22 cellular contexts compared by ENCODE assay signal in the genomic region with DNA sequence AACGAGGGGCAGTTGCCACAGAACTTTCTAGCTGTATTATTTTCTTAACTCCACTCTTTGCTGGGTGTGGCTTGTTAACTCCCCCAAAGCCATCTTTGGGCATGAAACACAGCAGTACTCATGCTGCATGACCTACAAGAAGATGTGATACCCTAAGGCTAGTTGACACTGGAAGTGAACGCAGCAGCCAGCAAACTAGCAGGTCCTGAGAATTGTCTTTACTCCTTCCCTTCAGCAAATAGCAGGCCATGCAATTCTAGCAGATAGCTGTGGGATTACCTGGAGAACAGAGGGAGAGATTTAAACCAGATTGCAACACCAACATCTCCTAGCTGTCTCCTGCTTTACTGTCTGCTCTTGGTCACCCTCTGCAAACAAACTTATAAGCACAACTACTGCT.
"Had no signal": no experiment of that assay in that cellular context is flagged by ENCODE, and none has a peak within 500 bp of the region (broad histone marks: within the 10 kb centered on the region; RNA-seq: fewer than 3 reads in every experiment).

No MANE protein-coding gene starts in this region.

- H3K36me3 ChIP-seq: esophagus squamous epithelium, neutrophil, right lobe of liver, stomach, thoracic aorta, transverse colon had no signal

- H3K4me3 ChIP-seq: dorsolateral prefrontal cortex, esophagus squamous epithelium, lung, psoas muscle, right lobe of liver, stomach, thoracic aorta, transverse colon had no signal

- DNase-seq: central memory CD4-positive, alpha-beta T cell; cortex of kidney; dorsolateral prefrontal cortex; effector memory CD4-positive, alpha-beta T cell; esophagus squamous epithelium; foreskin fibroblast; head of caudate nucleus; hippocampal formation; left ventricle myocardium superior; mesenchymal stem cell; naive B cell; psoas muscle; retina; right lobe of liver; stimulated activated CD4-positive, alpha-beta T cell treated with anti-CD3 and anti-CD28 coated beads, Interleukin-4, amount 100 ng/mL, for 24 hours; stimulated activated naive B cell treated with anti-CD40 and anti-IgM and Interleukin-4, amounts not matched to agents 10 μg/mL and 1 μg/mL and 100 μg/mL, for 72 hours; stomach; substantia nigra; transverse colon had no signal

- H3K27ac ChIP-seq: dorsolateral prefrontal cortex, esophagus squamous epithelium, neutrophil, psoas muscle, right lobe of liver, stomach, thoracic aorta, transverse colon had no signal

- H3K4me1 ChIP-seq: esophagus squamous epithelium, psoas muscle, right lobe of liver, stomach, transverse colon had no signal

- H3K27me3 ChIP-seq: dorsolateral prefrontal cortex, esophagus squamous epithelium, neutrophil, right lobe of liver, stomach, transverse colon had no signal
